In genomic region chr7:139829654-139830130, GRCh38 we compare ENCODE assay signal across 9 cellular contexts. TPM values are rescaled to one million over a fixed set of nuclear protein-coding genes. Genes with fewer than 3 reads are reported as not detected.
A peak's percentile ranks its signal among the peaks of the same experiment; 100 is the strongest.
DNase-seq lines count a peak whose midpoint lies in the region; ATAC-seq and TF ChIP-seq lines count a peak whose summit lies in the region.
"Had no signal": no experiment of that assay in that cellular context is flagged by ENCODE, and none has a peak within 500 bp of the region (broad histone marks: within the 10 kb centered on the region; RNA-seq: fewer than 3 reads in every experiment).

No MANE protein-coding gene starts in this region.

- peak overlapping the region; percentile 17 to 68 (median 38) for H3K4me3 ChIP-seq in spleen

- ATAC-seq in HG03442 (IDR thresholded peaks at IDR 0.05; ENCODE audit: unreplicated experiment) (peak; percentile 27), HG03159 (IDR thresholded peaks at IDR 0.05; ENCODE audit: unreplicated experiment) (no peak)

- H3K4me1 ChIP-seq in spleen: peaks cover 5 to 41% (median 21%) of the 10 kb centered on the region in 6 donors

- WGBS in spleen, 5 donors: 23 to 32% (median 32%) methylated on average over 4 of the region's 4 CpGs

- DNase-seq in NOMO-1 treated with DMSO at 0.1 percent for 48 hours (lab: John Stamatoyannopoulos, UW; ENCODE audit: unreplicated experiment): peak; percentile 22
- no peak for DNase-seq in NOMO-1 treated with dmso at 0.1 percent for 144 hours (lab: John Stamatoyannopoulos, UW; ENCODE audit: unreplicated experiment)
- peak; percentile 8 for DNase-seq in dermis blood vessel endothelial cell
- no peak for DNase-seq in spleen
- no peak for DNase-seq in activated effector memory CD4-positive, alpha-beta T cell treated with anti-CD3 and anti-CD28 coated beads, Interleukin-2, amount 50 U/mL, for 16 hours
- DNase-seq in NK-92 (lab: John Stamatoyannopoulos, UW; ENCODE audit: unreplicated experiment): no peak
- DNase-seq: cerebellar nuclear complex had no signal

- peaks cover 0 to 6% (median 0%) of the 10 kb centered on the region in 7 donors for H3K27me3 ChIP-seq in spleen (replicated peaks in 1 of 7)

- no peak for TF ChIP-seq CTCF in spleen (IDR thresholded peaks at IDR 0.05 in 8 of 11, conservative IDR thresholded peaks at IDR 0.05 in 3 of 11)

- peaks cover 0 to 21% (median 9%) of the 10 kb centered on the region in 8 donors for H3K9me3 ChIP-seq in spleen

- intact Hi-C loops in spleen (cut with DNase I; ENCODE audit: low total_unique reads): no loop called here

- TF ChIP-seq POLR2A in spleen (IDR thresholded peaks at IDR 0.05): no peak

- H3K27ac ChIP-seq in spleen: peak overlapping the region; percentile 66 to 90 (median 82)

- H3K36me3 ChIP-seq in spleen: peaks cover 0 to 5% (median 0%) of the 10 kb centered on the region in 6 donors

RNA-seq across cellular contexts. Expression of gene TBXAS1, which starts 0.6 kb away (rescaled TPM):
- total RNA-seq in dermis blood vessel endothelial cell (0.17 and 2.0 TPM in 2 replicates), spleen (100 to 1,000 TPM in 6 of 7 donors, 10 to 100 TPM in 1; 87.0 to 287 (median 186) TPM)
- polyA plus RNA-seq in spleen: 10 to 100 TPM; 19.8 to 37.4 (median 28.6) TPM

RNA-seq across cellular contexts. Expression of gene HIPK2, which starts 51.9 kb away (rescaled TPM):
- total RNA-seq in dermis blood vessel endothelial cell: 11.6 and 26.7 TPM in 2 replicates
- 10 to 100 TPM; 48.9 to 97.5 (median 58.9) TPM for total RNA-seq in spleen
- 1 to 10 TPM; 1.7 to 8.7 (median 2.4) TPM for polyA plus RNA-seq in spleen

Comparison
In these comparisons a context has a peak if more than half of its experiments do, and no peak if none do; other contexts are left out.
1. DNase-seq: peak in NOMO-1 treated with DMSO at 0.1 percent for 48 hours (single experiment) and dermis blood vessel endothelial cell (single experiment); none in NOMO-1 treated with dmso at 0.1 percent for 144 hours (single experiment), spleen (single experiment), activated effector memory CD4-positive, alpha-beta T cell treated with anti-CD3 and anti-CD28 coated beads, Interleukin-2, amount 50 U/mL, for 16 hours (single experiment) and NK-92 (single experiment).
2. RNA of gene TBXAS1, which starts 0.6 kb away (total RNA-seq): 87.0 to 287 TPM in spleen; 0.17 to 2.0 TPM in dermis blood vessel endothelial cell; every median in the first group is over 10 times any median in the second.